13 cellular contexts compared by ENCODE assay signal in genomic region chr1:160428053-160428452, GRCh38. TPM values are rescaled to one million over a fixed set of nuclear protein-coding genes. Genes with fewer than 3 reads are reported as not detected.
DNase-seq lines count a peak whose midpoint lies in the region; ATAC-seq, FAIRE-seq and TF ChIP-seq lines count a peak whose summit lies in the region.
"Had no signal": no experiment of that assay in that cellular context is flagged by ENCODE, and none has a peak within 500 bp of the region (broad histone marks: within the 10 kb centered on the region; RNA-seq: fewer than 3 reads in every experiment).

No MANE protein-coding gene starts in this region.

- H3K27me3 Mint-ChIP-seq in activated T-cell treated with anti-CD3 and anti-CD28 coated beads, Interleukin-2, amount 50 U/mL, for 24 hours, result no peaks in the 10 kb centered on the region
- H3K27me3 Mint-ChIP-seq in T-helper 17 cell, result peaks cover 4% of the 10 kb centered on the region

- peaks cover 54% of the 10 kb centered on the region for H3K4me1 Mint-ChIP-seq in activated T-cell treated with anti-CD3 and anti-CD28 coated beads, Interleukin-2, amount 50 U/mL, for 24 hours (ENCODE audit: low read depth)
- H3K4me1 Mint-ChIP-seq in T-helper 17 cell, result peaks cover 45% of the 10 kb centered on the region

- H3K4me3 Mint-ChIP-seq in activated T-cell treated with anti-CD3 and anti-CD28 coated beads, Interleukin-2, amount 50 U/mL, for 24 hours, result no peak overlapping the region
- peak overlapping the region; percentile 57 for H3K4me3 Mint-ChIP-seq in T-helper 17 cell
- H3K4me3 Mint-ChIP-seq: neural progenitor cell had no signal

- no peaks in the 10 kb centered on the region for H3K27me3 ChIP-seq in bronchial epithelial cell (ENCODE audit: control insufficient read depth, insufficient read depth, low read length)
- no peaks in the 10 kb centered on the region for H3K27me3 ChIP-seq in spleen (replicated peaks in 1 of 7)
- H3K27me3 ChIP-seq in H7 (ENCODE audit: control insufficient read depth, insufficient read depth, low read length), result no peaks in the 10 kb centered on the region
- H3K27me3 ChIP-seq: breast epithelium, MG63, neural progenitor cell, transverse colon had no signal

- H3K27ac ChIP-seq in spleen, result peak overlapping the region in 7 of 8 donors; percentile 81 to 94 (median 84)
- H3K27ac ChIP-seq: breast epithelium, neural progenitor cell had no signal

- WGBS in spleen, 5 donors, result 93 to 96% (median 94%) methylated on average over 8 of the region's 8 CpGs

- DNase-seq in activated T-cell treated with anti-CD3 and anti-CD28 coated beads, Interleukin-2, amount 50 U/mL, for 24 hours, result no peak
- no peak for DNase-seq in activated T-cell treated with anti-CD3 and anti-CD28 coated beads for 4 hours
- DNase-seq in T-helper 17 cell, result no peak
- no peak for DNase-seq in bronchial epithelial cell (ENCODE audit: low read depth)
- no peak for DNase-seq in spleen
- no peak for DNase-seq in H7
- DNase-seq in GM13976 (ENCODE audit: low spot score), result no peak
- DNase-seq in central memory CD4-positive, alpha-beta T cell, result no peak
- DNase-seq: NCI-H187 had no signal

- no peak for ATAC-seq in T-helper 17 cell

- H3K36me3 ChIP-seq in bronchial epithelial cell (ENCODE audit: control insufficient read depth, insufficient read depth, low read length) (peaks cover 8% of the 10 kb centered on the region), spleen (no peaks in the 10 kb centered on the region), H7 (replicated peaks; ENCODE audit: control insufficient read depth, insufficient read depth, low read length) (peaks cover 29% of the 10 kb centered on the region)
- H3K36me3 ChIP-seq: breast epithelium, MG63, transverse colon had no signal

- peaks cover 3% of the 10 kb centered on the region for H3K9me3 Mint-ChIP-seq in activated T-cell treated with anti-CD3 and anti-CD28 coated beads, Interleukin-2, amount 50 U/mL, for 24 hours
- H3K9me3 Mint-ChIP-seq: neural progenitor cell had no signal

- FAIRE-seq in bronchial epithelial cell (lab: Jason Lieb, UNC), result peak; percentile 93

- no peaks in the 10 kb centered on the region for H3K9me3 ChIP-seq in T-helper 17 cell (ENCODE audit: control insufficient read depth, low read length, poor library complexity, severe bottlenecking)
- no peaks in the 10 kb centered on the region for H3K9me3 ChIP-seq in spleen
- H3K9me3 ChIP-seq: breast epithelium, MG63, transverse colon had no signal

- peaks cover 2% of the 10 kb centered on the region for H3K36me3 Mint-ChIP-seq in activated T-cell treated with anti-CD3 and anti-CD28 coated beads, Interleukin-2, amount 50 U/mL, for 24 hours (ENCODE audit: low read depth)
- H3K36me3 Mint-ChIP-seq in T-helper 17 cell (ENCODE audit: low read depth), result peaks cover 3% of the 10 kb centered on the region

- peak overlapping the region; percentile 77 for H3K27ac Mint-ChIP-seq in activated T-cell treated with anti-CD3 and anti-CD28 coated beads, Interleukin-2, amount 50 U/mL, for 24 hours
- H3K27ac Mint-ChIP-seq in T-helper 17 cell, result peak overlapping the region; percentile 88
- H3K27ac Mint-ChIP-seq: neural progenitor cell had no signal

- H3K4me3 ChIP-seq in bronchial epithelial cell (ENCODE audit: low read depth, low read length) (no peak overlapping the region), spleen (no peak overlapping the region), H7 (ENCODE audit: insufficient read depth, low read depth, low read length) (no peak overlapping the region)
- H3K4me3 ChIP-seq: breast epithelium, MG63, neural progenitor cell, transverse colon had no signal

- intact Hi-C loops in spleen (cut with DNase I; ENCODE audit: low total_unique reads), result loop anchor here (2.0 kb wide), 1 partner anchor 179 kb away; no protein-coding TSS in a partner anchor

- TF ChIP-seq POLR2A in spleen (IDR thresholded peaks at IDR 0.05), result no peak

- H3K4me1 ChIP-seq in spleen, result peaks cover 18 to 56% (median 49%) of the 10 kb centered on the region in 6 donors
- H3K4me1 ChIP-seq: breast epithelium, neural progenitor cell had no signal

- TF ChIP-seq CTCF in bronchial epithelial cell (IDR thresholded peaks at IDR 0.05; ENCODE audit: insufficient read depth, low read length, severe bottlenecking), result no peak
- TF ChIP-seq CTCF in spleen (IDR thresholded peaks at IDR 0.05 in 8 of 11, conservative IDR thresholded peaks at IDR 0.05 in 3 of 11), result no peak
- no peak for TF ChIP-seq CTCF in GM13976 (IDR thresholded peaks at IDR 0.05; ENCODE audit: borderline replicate concordance, control extremely low read depth, extremely low read depth, insufficient read depth, missing control alignments)

- in situ Hi-C loops in GM13976 (cut with MboI; ENCODE audit: low sequenced_read_pairs, unreplicated experiment), result loop anchor here (5.0 kb wide), 1 partner anchor 179 kb away; no protein-coding TSS in a partner anchor

RNA-seq across cellular contexts. Expression of gene VANGL2, which starts 27.7 kb away (rescaled TPM):
- total RNA-seq in T-helper 17 cell, result not detected
- 1.6 and 2.3 TPM in 2 replicates for total RNA-seq in bronchial epithelial cell
- total RNA-seq in spleen, result 1 to 10 TPM; 1.7 to 7.7 (median 3.4) TPM
- 1 to 10 TPM in 1 of 3 donors, under 1 TPM in 2; 0.65 to 1.3 (median 0.94) TPM for polyA plus RNA-seq in spleen
- total RNA-seq in H7 (2014; rRNA removed; shearing (Covaris generic)), result 32.7 and 36.9 TPM in 2 replicates
